Comparison of ENCODE assay signal across 19 cellular contexts in the genomic region with DNA sequence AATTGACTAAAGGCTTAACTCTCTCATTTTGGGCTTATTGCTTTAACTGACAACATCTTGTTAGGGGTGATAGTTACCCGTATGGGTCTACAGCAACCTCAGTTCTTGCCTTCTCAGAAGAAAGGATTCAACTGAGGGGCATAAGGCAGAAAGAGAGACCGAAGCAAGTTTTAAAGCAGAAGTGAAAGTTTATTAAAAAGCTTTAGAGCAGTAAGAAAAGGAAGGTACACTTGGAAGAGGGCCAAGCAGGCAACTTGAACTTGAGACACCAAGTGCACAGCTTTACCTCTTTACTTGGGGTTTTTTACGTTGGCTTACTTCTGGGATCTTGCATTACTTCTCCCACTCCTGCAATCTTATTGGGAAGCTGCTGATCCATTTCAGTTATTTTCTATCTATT.
"Had no signal": no experiment of that assay in that cellular context is flagged by ENCODE, and none has a peak within 500 bp of the region (broad histone marks: within the 10 kb centered on the region; RNA-seq: fewer than 3 reads in every experiment).

No MANE protein-coding gene starts in this region.

- H3K36me3 Mint-ChIP-seq: activated naive CD4-positive, alpha-beta T cell treated with anti-CD3 and anti-CD28 coated beads, Interleukin-2, amount 50 U/mL, for 72 hours had no signal

- H3K27me3 ChIP-seq: ascending aorta, brain microvascular endothelial cell, upper lobe of left lung had no signal

- H3K4me1 Mint-ChIP-seq: nephron progenitor cell had no signal

- H2AFZ ChIP-seq: parathyroid adenoma had no signal

- H3K4me3 Mint-ChIP-seq: nephron progenitor cell had no signal

- H3K27ac ChIP-seq: ascending aorta, brain microvascular endothelial cell, lower lobe of right lung, parathyroid adenoma, upper lobe of left lung had no signal

- H3K9me3 Mint-ChIP-seq: nephron progenitor cell had no signal

- H3K27ac Mint-ChIP-seq: activated naive CD4-positive, alpha-beta T cell treated with anti-CD3 and anti-CD28 coated beads, Interleukin-2, amount 50 U/mL, for 72 hours; nephron progenitor cell had no signal

- H3K4me1 ChIP-seq: ascending aorta, lower lobe of right lung, parathyroid adenoma, upper lobe of left lung had no signal

- H3K4me3 ChIP-seq: ascending aorta, lower lobe of right lung, mucosa of descending colon, upper lobe of left lung had no signal

- H3K36me3 ChIP-seq: ascending aorta, brain microvascular endothelial cell, lower lobe of right lung, upper lobe of left lung had no signal

- H3K79me2 ChIP-seq: parathyroid adenoma had no signal

- DNase-seq: activated T-cell treated with anti-CD3 and anti-CD28 coated beads, Interleukin-2, amount 50 U/mL, for 1 hour; brain microvascular endothelial cell; caudate nucleus; dermis blood vessel endothelial cell; effector CD8-positive, alpha-beta T cell; erythroblast; foreskin fibroblast; lower lobe of right lung; mesendoderm; mucosa of descending colon; nephron progenitor cell; right cardiac atrium; stimulated activated CD4-positive, alpha-beta T cell treated with anti-CD3 and anti-CD28 coated beads, Interleukin-4, amount 100 ng/mL, for 24 hours; stimulated activated naive CD4-positive, alpha-beta T cell treated with Interleukin-2 at 50 U/mL for 16 hours; upper lobe of left lung had no signal

- ATAC-seq: activated naive CD4-positive, alpha-beta T cell treated with anti-CD3 and anti-CD28 coated beads, Interleukin-2, amount 50 U/mL, for 72 hours; left lobe of liver; lower lobe of right lung; mucosa of descending colon; right cardiac atrium had no signal
